Comparison of ENCODE assay signal across 8 cellular contexts in the genomic region with DNA sequence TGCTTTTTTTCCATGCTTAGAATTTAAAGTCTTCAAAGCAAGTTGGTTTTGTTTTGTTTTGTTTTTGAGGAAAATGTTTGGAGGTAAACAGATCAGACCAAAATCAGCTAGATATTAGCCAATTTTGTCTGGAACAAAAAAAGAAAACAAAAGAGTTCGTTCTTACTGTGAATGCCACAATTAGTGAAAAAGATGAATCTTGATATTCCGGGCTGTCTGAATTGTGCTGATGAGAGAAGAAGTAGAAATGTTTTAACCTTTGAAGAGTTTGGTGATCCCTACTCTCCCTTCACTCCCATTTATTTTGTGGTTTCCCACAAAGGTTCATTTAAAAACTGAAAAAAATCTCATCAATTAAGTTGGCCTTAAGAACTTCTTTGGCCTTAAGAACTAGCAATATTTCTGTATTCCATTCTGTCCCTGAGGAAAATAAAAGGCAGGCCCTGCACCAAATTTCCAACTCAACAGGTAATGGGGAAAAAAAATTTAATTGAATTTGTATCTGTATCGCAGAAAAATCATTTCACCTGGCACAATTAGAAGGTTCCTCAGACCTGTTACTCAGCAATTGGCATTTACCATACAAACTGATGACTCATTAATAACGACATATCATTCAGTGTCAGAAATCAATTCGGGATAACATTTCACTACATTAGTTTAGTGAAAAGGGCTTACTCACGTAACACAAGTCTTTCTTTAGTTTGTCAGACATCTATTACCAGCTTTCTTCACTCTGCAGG. TPM values are rescaled to one million over a fixed set of nuclear protein-coding genes. Genes with fewer than 3 reads are reported as not detected.
DNase-seq lines count a peak whose midpoint lies in the region; ATAC-seq, FAIRE-seq and TF ChIP-seq lines count a peak whose summit lies in the region.

No MANE protein-coding gene starts in this region.

- TF ChIP-seq CTCF in CD8-positive, alpha-beta T cell (IDR thresholded peaks at IDR 0.05) = no peak
- TF ChIP-seq CTCF in K562 (IDR thresholded peaks at IDR 0.05 in 2 of 3, conservative IDR thresholded peaks at IDR 0.05 in 1 of 3; ENCODE audit: insufficient read depth in 2 of 3, low read depth in 1 of 3, low read length in 3 of 3) (no peak), mesothelial cell of epicardium (IDR thresholded peaks at IDR 0.05; ENCODE audit: unreplicated experiment) (no peak)

- WGBS in K562 (ENCODE audit: insufficient coverage, low coverage, missing lambda C conversion rate) = 10% methylated on average over 6 of the region's 6 CpGs

- no peak for DNase-seq in CD8-positive, alpha-beta T cell
- DNase-seq in K562 (ENCODE audit: extremely low read depth in 1 of 4, low spot score in 3 of 4) (no peak), mesothelial cell of epicardium (ENCODE audit: low spot score in 2 of 2, unreplicated experiment in 2 of 2) (no peak), activated gamma-delta T cell (lab: John Stamatoyannopoulos, UW) (no peak), NCI-H2227 (lab: John Stamatoyannopoulos, UW; ENCODE audit: unreplicated experiment) (no peak), KG1 (lab: John Stamatoyannopoulos, UW) (no peak), amygdala (lab: John Stamatoyannopoulos, UW) (no peak)

- peak overlapping the region; percentile 95 for H3K27ac Mint-ChIP-seq in CD8-positive, alpha-beta T cell
- peak overlapping the region; percentile 66 for H3K27ac Mint-ChIP-seq in mesothelial cell of epicardium

- no peak for FAIRE-seq in K562 (lab: Jason Lieb, UNC)

- H3K27ac ChIP-seq in CD8-positive, alpha-beta T cell (ENCODE audit: low read depth, low read length) = peak overlapping the region; percentile 70
- no peak overlapping the region for H3K27ac ChIP-seq in K562 (ENCODE audit: extremely low read depth, low read depth, low read length)

- no peak for TF ChIP-seq RAD21 in K562 (CRISPR knock-in tag; conservative IDR thresholded peaks at IDR 0.05 in 1 of 2, IDR thresholded peaks at IDR 0.05 in 1 of 2)

- peak overlapping the region; percentile 72 for H3K4me3 ChIP-seq in CD8-positive, alpha-beta T cell (ENCODE audit: low read depth, low read length)
- H3K4me3 ChIP-seq in K562 = no peak overlapping the region

- H4K20me1 ChIP-seq in K562 (replicated peaks; ENCODE audit: control insufficient read depth, insufficient read depth, low read length) = no peaks in the 10 kb centered on the region

- POLR2A ChIA-PET in CD8-positive, alpha-beta T cell (lab: Charles Lee) = interaction anchor here (0.8 to 2.4 kb wide), 6 partner anchors 31 to 121 kb away, joined by 3 to 17 read pairs (median 9); a partner anchor contains a TSS
- POLR2A ChIA-PET in K562 (lab: Yijun Ruan, JAX) = no interaction called here

- no peaks in the 10 kb centered on the region for H3K79me2 ChIP-seq in K562 (ENCODE audit: control insufficient read depth, insufficient read depth, low read length)

- TF ChIP-seq POLR2A in K562 (conservative IDR thresholded peaks at IDR 0.05) = no peak

- in situ Hi-C loops in K562 (cut with MboI) = no loop called here

- H3K27me3 Mint-ChIP-seq in CD8-positive, alpha-beta T cell (ENCODE audit: low read depth) = no peaks in the 10 kb centered on the region
- no peaks in the 10 kb centered on the region for H3K27me3 Mint-ChIP-seq in mesothelial cell of epicardium (ENCODE audit: low read depth)

- intact Hi-C loops in CD8-positive, alpha-beta T cell (cut with DNase I, micrococcal nuclease) = loop anchor here (2.0 to 5.0 kb wide), 5 partner anchors 14 to 1372 kb away; a partner anchor contains a TSS
- intact Hi-C loops in K562 (cut with micrococcal nuclease) = no loop called here

- CTCF ChIA-PET in CD8-positive, alpha-beta T cell (lab: Charles Lee) = interaction anchor here (1.1 to 2.4 kb wide), 10 partner anchors 42 to 121 kb away, joined by 3 to 11 read pairs (median 8); a partner anchor contains a TSS
- CTCF ChIA-PET in K562 (lab: Yijun Ruan, JAX; ENCODE audit: low intra/inter-chr PET ratio) = no interaction called here

- peaks cover 42% of the 10 kb centered on the region for H3K4me1 Mint-ChIP-seq in CD8-positive, alpha-beta T cell (ENCODE audit: low read depth)
- H3K4me1 Mint-ChIP-seq in mesothelial cell of epicardium = peaks cover 31% of the 10 kb centered on the region

- H3K9ac ChIP-seq in K562 (ENCODE audit: insufficient read depth in 1 of 2, low read depth in 2 of 2, low read length in 2 of 2) = no peak overlapping the region

- H3K36me3 Mint-ChIP-seq in CD8-positive, alpha-beta T cell = peaks cover 4% of the 10 kb centered on the region
- H3K36me3 Mint-ChIP-seq in mesothelial cell of epicardium = peaks cover 8% of the 10 kb centered on the region

- H3K9me3 Mint-ChIP-seq in CD8-positive, alpha-beta T cell = peaks cover 5% of the 10 kb centered on the region
- H3K9me3 Mint-ChIP-seq in mesothelial cell of epicardium = peaks cover 6% of the 10 kb centered on the region

- peaks cover 22% of the 10 kb centered on the region for H3K4me1 ChIP-seq in CD8-positive, alpha-beta T cell (ENCODE audit: insufficient read depth, low read length)
- H3K4me1 ChIP-seq in K562 (replicated peaks in 1 of 2; ENCODE audit: control insufficient read depth in 2 of 2, insufficient read depth in 2 of 2, low read length in 2 of 2) = peaks cover 0 to 4% of the 10 kb centered on the region in 2 experiments; a peak in 2 of 5 replicates

- no peaks in the 10 kb centered on the region for H3K9me1 ChIP-seq in K562 (ENCODE audit: control insufficient read depth, insufficient read depth, low read length)

- peak overlapping the region; percentile 91 for H3K4me3 Mint-ChIP-seq in CD8-positive, alpha-beta T cell
- peak overlapping the region; percentile 87 for H3K4me3 Mint-ChIP-seq in mesothelial cell of epicardium

- ATAC-seq in CD8-positive, alpha-beta T cell = no peak
- ATAC-seq in HG02840 (IDR thresholded peaks at IDR 0.05; ENCODE audit: low FRiP score, unreplicated experiment) (peak; percentile 1), K562 (no peak)

- peak overlapping the region; percentile 91 for H2AFZ ChIP-seq in K562 (ENCODE audit: low read depth, low read length)

- BruUV-seq in K562 (replicated peaks; lab: Mats Ljungman, UMichigan) = TSS peak; percentile 79

- H3K9me3 ChIP-seq in CD8-positive, alpha-beta T cell (ENCODE audit: low read length) = no peaks in the 10 kb centered on the region
- H3K9me3 ChIP-seq in K562 (replicated peaks; ENCODE audit: control insufficient read depth, insufficient read depth, low read depth, low read length) = no peaks in the 10 kb centered on the region

- H3K36me3 ChIP-seq in CD8-positive, alpha-beta T cell (ENCODE audit: insufficient read depth, low read length) = no peaks in the 10 kb centered on the region
- H3K36me3 ChIP-seq in K562 (ENCODE audit: control insufficient read depth, insufficient read depth, low read length) = no peaks in the 10 kb centered on the region

- H3K27me3 ChIP-seq in CD8-positive, alpha-beta T cell (ENCODE audit: insufficient read depth, low read length) = no peaks in the 10 kb centered on the region
- H3K27me3 ChIP-seq in K562 (ENCODE audit: control insufficient read depth in 2 of 2, insufficient read depth in 2 of 2, low read length in 2 of 2) = no peaks in the 10 kb centered on the region

- H3K4me2 ChIP-seq in K562 (ENCODE audit: insufficient read depth, low read length) = peak overlapping the region; percentile 64

- TF ChIP-seq EP300 in K562 (IDR thresholded peaks at IDR 0.05; ENCODE audit: low read length) = no peak

TF ChIP-seq in K562, 482 proteins besides CTCF, POLR2A, EP300 and RAD21 (continues in another document):
- TF ChIP-seq KLF10 (CRISPR knock-in tag; IDR thresholded peaks at IDR 0.05) (no peak), ZNF316 (IDR thresholded peaks at IDR 0.05) (peak; percentile 90)

RNA-seq across cellular contexts. Expression of a gene that starts 0.6 kb away (rescaled TPM):
- total RNA-seq in CD8-positive, alpha-beta T cell = not detected
- total RNA-seq in K562 (2011; cell fraction: chromatin; rRNA removed; ENCODE audit: low replicate concordance) = not detected in 2 replicates
- not detected in 2 replicates for total RNA-seq in K562 (2011; cell fraction: nucleolus; rRNA removed)
- total RNA-seq in K562 (2011; cell fraction: nucleoplasm; rRNA removed) = not detected in 2 replicates
- total RNA-seq in K562 (2014; rRNA removed) (not detected in 2 replicates), K562 (2014; rRNA removed; fragmentation: Illumina TruSeq; extraction: Trizol) (not detected in 2 replicates), K562 (2015; rRNA removed; fragmentation: Illumina TruSeq; extraction: Trizol) (not detected in 2 replicates), K562 (2021) (not detected in 2 replicates), mesothelial cell of epicardium (0.89 to 1.6 TPM (median 1.4 TPM) in 3 replicates)
- polyA plus RNA-seq in K562 (2011; rRNA removed) (not detected in 2 replicates), K562 (2014; fragmentation: Illumina TruSeq; extraction: Trizol) (not detected in 2 replicates), K562 (2014; fragmentation: Nextera tagmentation; extraction: Ambion mirVana) (not detected), K562 (2014; rRNA removed) (not detected in 2 replicates)
- not detected in 2 replicates for polyA plus RNA-seq in K562 (2011; cell fraction: cytosol; rRNA removed)
- polyA plus RNA-seq in K562 (2011; cell fraction: nucleus; rRNA removed) = not detected in 2 replicates
- not detected in 2 replicates for polyA plus RNA-seq in K562 (2012)
- polyA minus RNA-seq in K562 (2011; rRNA and poly(A)+ RNA removed) = not detected in 2 replicates
- polyA minus RNA-seq in K562 (2011; cell fraction: cytosol; rRNA and poly(A)+ RNA removed) = not detected in 2 replicates
- not detected in 2 replicates for polyA minus RNA-seq in K562 (2011; cell fraction: nucleus; rRNA and poly(A)+ RNA removed)

RNA-seq across cellular contexts. Expression of a gene that starts 55.9 kb away (rescaled TPM):
- total RNA-seq in CD8-positive, alpha-beta T cell = not detected
- total RNA-seq in K562 (2011; cell fraction: chromatin; rRNA removed; ENCODE audit: low replicate concordance) = not detected in 2 replicates
- not detected in 2 replicates for total RNA-seq in K562 (2011; cell fraction: nucleolus; rRNA removed)
- total RNA-seq in K562 (2011; cell fraction: nucleoplasm; rRNA removed) = not detected in 2 replicates
- total RNA-seq in K562 (2014; rRNA removed) = not detected in 2 replicates
- not detected in 2 replicates for total RNA-seq in K562 (2014; rRNA removed; fragmentation: Illumina TruSeq; extraction: Trizol)
- not detected in 2 replicates for total RNA-seq in K562 (2015; rRNA removed; fragmentation: Illumina TruSeq; extraction: Trizol)
- not detected in 2 replicates for total RNA-seq in K562 (2021)
- not detected in 2 replicates for polyA plus RNA-seq in K562 (2011; rRNA removed)
- polyA plus RNA-seq in K562 (2011; cell fraction: cytosol; rRNA removed) = not detected in 2 replicates
- polyA plus RNA-seq in K562 (2011; cell fraction: nucleus; rRNA removed) = not detected in 2 replicates
- polyA plus RNA-seq in K562 (2012) = not detected in 2 replicates
- polyA plus RNA-seq in K562 (2014; fragmentation: Illumina TruSeq; extraction: Trizol) = not detected in 2 replicates
- not detected for polyA plus RNA-seq in K562 (2014; fragmentation: Nextera tagmentation; extraction: Ambion mirVana)
- not detected in 2 replicates for polyA plus RNA-seq in K562 (2014; rRNA removed)
- not detected in 2 replicates for polyA minus RNA-seq in K562 (2011; rRNA and poly(A)+ RNA removed)
- polyA minus RNA-seq in K562 (2011; cell fraction: cytosol; rRNA and poly(A)+ RNA removed) = not detected in 2 replicates
- not detected in 2 replicates for polyA minus RNA-seq in K562 (2011; cell fraction: nucleus; rRNA and poly(A)+ RNA removed)
- total RNA-seq in mesothelial cell of epicardium = not detected in 3 replicates
